ENCODE assay signal across 8 cellular contexts in genomic region chr15:77083381-77084160, GRCh38. TPM values are rescaled to one million over a fixed set of nuclear protein-coding genes. Genes with fewer than 3 reads are reported as not detected.
DNase-seq lines count a peak whose midpoint lies in the region; ATAC-seq and TF ChIP-seq lines count a peak whose summit lies in the region.

No MANE protein-coding gene starts in this region.

- POLR2A ChIA-PET in Caco-2 (lab: Charles Lee): no interaction called here

- no peak overlapping the region for H3K27ac ChIP-seq in rectal smooth muscle tissue (ENCODE audit: low read depth, low read length)

- H3K4me1 Mint-ChIP-seq in Caco-2 (ENCODE audit: low read depth, unreplicated experiment): no peaks in the 10 kb centered on the region

- H3K36me3 Mint-ChIP-seq in Caco-2 (ENCODE audit: insufficient read depth, unreplicated experiment): no peaks in the 10 kb centered on the region

- no TSS peak for BruUV-seq in Caco-2 (replicated peaks; lab: Mats Ljungman, UMichigan)

- H3K27me3 ChIP-seq in Loucy (ENCODE audit: insufficient read depth, low read length, poor library complexity, severe bottlenecking) (no peaks in the 10 kb centered on the region), rectal smooth muscle tissue (ENCODE audit: control insufficient read depth, insufficient read depth, low read length) (no peaks in the 10 kb centered on the region), Caco-2 (replicated peaks; ENCODE audit: control insufficient read depth, insufficient read depth, low read length) (no peaks in the 10 kb centered on the region)

- peak overlapping the region; percentile 92 for H2AFZ ChIP-seq in Loucy (ENCODE audit: low read length)

- H3K9ac ChIP-seq in Loucy (ENCODE audit: low read depth, low read length, poor library complexity, severe bottlenecking) (peak overlapping the region; percentile 47), rectal smooth muscle tissue (ENCODE audit: low read length) (no peak overlapping the region)

- H3K27ac Mint-ChIP-seq in Caco-2 (ENCODE audit: unreplicated experiment): no peak overlapping the region

- H3K4me1 ChIP-seq in Loucy (ENCODE audit: insufficient read depth, low read length, poor library complexity, severe bottlenecking) (peaks cover 9% of the 10 kb centered on the region), rectal smooth muscle tissue (ENCODE audit: control insufficient read depth, insufficient read depth, low read length) (no peaks in the 10 kb centered on the region), Caco-2 (no peaks in the 10 kb centered on the region)

- H3F3A ChIP-seq in Loucy (ENCODE audit: low read depth): no peaks in the 10 kb centered on the region

- no peak for TF ChIP-seq CTCF in AG10803 (conservative IDR thresholded peaks at IDR 0.05; ENCODE audit: low read length)
- TF ChIP-seq CTCF in Loucy (conservative IDR thresholded peaks at IDR 0.05; ENCODE audit: low read length): no peak
- no peak for TF ChIP-seq CTCF in Caco-2 (IDR thresholded peaks at IDR 0.05; ENCODE audit: insufficient read depth in 1 of 2, low read depth in 1 of 2, low read length in 1 of 2, severe bottlenecking in 1 of 2, unreplicated experiment in 1 of 2)

- H3K36me3 ChIP-seq in Loucy (ENCODE audit: insufficient read depth, low read length) (no peaks in the 10 kb centered on the region), rectal smooth muscle tissue (ENCODE audit: control insufficient read depth, insufficient read depth, low read length) (no peaks in the 10 kb centered on the region), Caco-2 (ENCODE audit: control insufficient read depth, insufficient read depth, low read length) (no peaks in the 10 kb centered on the region)

- no peaks in the 10 kb centered on the region for H3K79me2 ChIP-seq in Loucy (ENCODE audit: insufficient read depth, low read length)

- H3K9me3 ChIP-seq in Loucy (ENCODE audit: insufficient read depth, low read depth, low read length) (no peaks in the 10 kb centered on the region), Caco-2 (no peaks in the 10 kb centered on the region)

- CTCF ChIA-PET in Caco-2 (lab: Charles Lee): no interaction called here

- DNase-seq in AG10803 (ENCODE audit: low read depth) (peak; percentile 43), amygdala (lab: John Stamatoyannopoulos, UW) (peak in 51 of 56 donors; percentile 12 to 88 (median 70)), hepatic stellate cell (ENCODE audit: low spot score) (peak; percentile 70), Caco-2 (no peak)

- H3K27me3 Mint-ChIP-seq in Caco-2 (ENCODE audit: insufficient read depth, unreplicated experiment): no peaks in the 10 kb centered on the region

- no peaks in the 10 kb centered on the region for H4K20me1 ChIP-seq in Loucy (ENCODE audit: insufficient read depth, low read length, poor library complexity, severe bottlenecking)

- H3K9me2 ChIP-seq in Loucy (replicated peaks; ENCODE audit: low read depth, low read length): no peaks in the 10 kb centered on the region

- H3K4me3 Mint-ChIP-seq in Caco-2 (ENCODE audit: unreplicated experiment): no peak overlapping the region

- ATAC-seq in GM19468 (IDR thresholded peaks at IDR 0.05; ENCODE audit: extremely low read depth, unreplicated experiment) (peak; percentile 36), SK-N-SH treated with all-trans-retinoic acid at 6 μM for 48 hours (peak; percentile 67; the same call in 2 of the 3 replicates)

- H3K4me2 ChIP-seq in Loucy (ENCODE audit: low read depth, low read length, poor library complexity, severe bottlenecking): peak overlapping the region; percentile 34

- no peaks in the 10 kb centered on the region for H3K9me3 Mint-ChIP-seq in Caco-2 (ENCODE audit: unreplicated experiment)

- H3K4me3 ChIP-seq in AG10803 (ENCODE audit: low read length) (peak overlapping the region; percentile 34), Loucy (ENCODE audit: low read length, poor library complexity, severe bottlenecking) (peak overlapping the region; percentile 64), rectal smooth muscle tissue (ENCODE audit: low read length) (peak overlapping the region; percentile 48), Caco-2 (ENCODE audit: low read depth, low read length) (no peak overlapping the region)

- intact Hi-C loops in Caco-2 (cut with micrococcal nuclease; ENCODE audit: unreplicated experiment): no loop called here

TF ChIP-seq in SK-N-SH treated with all-trans-retinoic acid at 6 μM for 48 hours, 23 proteins besides CTCF, POLR2A, EP300 and RAD21:
- TF ChIP-seq BACH2 (CRISPR knock-in tag; IDR thresholded peaks at IDR 0.05; ENCODE audit: borderline replicate concordance): no peak
- no peak for TF ChIP-seq ARNTL (CRISPR knock-in tag; IDR thresholded peaks at IDR 0.05; ENCODE audit: borderline replicate concordance, low read depth)
- TF ChIP-seq TCF4 (CRISPR knock-in tag; IDR thresholded peaks at IDR 0.05; ENCODE audit: borderline replicate concordance): no peak
- TF ChIP-seq TSHZ2 (CRISPR knock-in tag; IDR thresholded peaks at IDR 0.05): no peak
- no peak for TF ChIP-seq SNAI2 (CRISPR knock-in tag; IDR thresholded peaks at IDR 0.05)
- no peak for TF ChIP-seq ZFP3 (CRISPR knock-in tag; IDR thresholded peaks at IDR 0.05)
- no peak for TF ChIP-seq ISL1 (CRISPR knock-in tag; IDR thresholded peaks at IDR 0.05)

RNA-seq across cellular contexts. Expression of gene TSPAN3, which starts 12.7 kb away (rescaled TPM):
- total RNA-seq in Caco-2 (2022): 224 and 237 TPM in 2 replicates

Comparison
In these comparisons a context has a peak if more than half of its experiments do, and no peak if none do; other contexts are left out.
1. DNase-seq: peak in AG10803 (single experiment), amygdala (51 of 56) and hepatic stellate cell (single experiment); none in Caco-2 (0 of 2).